Comparison of ENCODE assay signal across 20 cellular contexts in genomic region chr2:191783416-191783815, GRCh38.
A peak's percentile ranks its signal among the peaks of the same experiment; 100 is the strongest.
DNase-seq lines count a peak whose midpoint lies in the region; ATAC-seq, FAIRE-seq and TF ChIP-seq lines count a peak whose summit lies in the region.
"Had no signal": no experiment of that assay in that cellular context is flagged by ENCODE, and none has a peak within 500 bp of the region (broad histone marks: within the 10 kb centered on the region; RNA-seq: fewer than 3 reads in every experiment).

No MANE protein-coding gene starts in this region.

- TF ChIP-seq POLR2A in GM12892 (IDR thresholded peaks at IDR 0.05; ENCODE audit: low read depth, low read length) = no peak

- ATAC-seq in GM18511 (IDR thresholded peaks at IDR 0.05; ENCODE audit: unreplicated experiment) = peak; percentile 78
- ATAC-seq in GM21390 (IDR thresholded peaks at IDR 0.05; ENCODE audit: unreplicated experiment) = peak; percentile 64
- peak; percentile 83 for ATAC-seq in HG03175 (IDR thresholded peaks at IDR 0.05; ENCODE audit: unreplicated experiment)
- ATAC-seq in HG03039 (IDR thresholded peaks at IDR 0.05; ENCODE audit: unreplicated experiment) = no peak
- ATAC-seq in aorta (ENCODE audit: low FRiP score) = no peak
- ATAC-seq: activated naive CD8-positive, alpha-beta T cell treated with anti-CD3 and anti-CD28 coated beads, Interleukin-2, amount 50 U/mL, for 24 hours; activated T-cell treated with anti-CD3 and anti-CD28 coated beads, Interleukin-2, amount 50 U/mL, for 4 hours; right cardiac atrium; SK-N-SH treated with all-trans-retinoic acid at 6 μM for 48 hours had no signal

- H3K27me3 ChIP-seq in aorta (ENCODE audit: control insufficient read depth in 1 of 2, insufficient read depth in 2 of 2, low read length in 1 of 2) = no peaks in the 10 kb centered on the region
- H3K27me3 ChIP-seq: cardiac muscle cell had no signal

- no peak overlapping the region for H3K4me3 ChIP-seq in aorta (ENCODE audit: low read length in 2 of 2)
- H3K4me3 ChIP-seq: cardiac muscle cell had no signal

- H3K9me3 ChIP-seq in aorta (ENCODE audit: control insufficient read depth, low read length) = no peaks in the 10 kb centered on the region

- DNase-seq in foreskin melanocyte (peak; percentile 77), SKM-1 (lab: John Stamatoyannopoulos, UW; ENCODE audit: unreplicated experiment) (no peak), GM12892 (ENCODE audit: insufficient read length) (no peak), aorta (no peak)
- DNase-seq: activated CD4-positive, alpha-beta T cell treated with anti-CD3 and anti-CD28 coated beads, Interleukin-2, amount 50 U/mL, for 48 hours; activated naive CD8-positive, alpha-beta T cell treated with anti-CD3 and anti-CD28 coated beads, Interleukin-2, amount 50 U/mL, for 24 hours; activated T-cell treated with anti-CD3 and anti-CD28 coated beads, Interleukin-2, amount 50 U/mL, for 4 hours; GDM1; Kasumi-1; NCI-H146; NCI-H510A; right cardiac atrium; stimulated activated CD4-positive, alpha-beta T cell treated with anti-CD3 and anti-CD28 coated beads, Interleukin-1b, Interleukin-23, amount 100 ng/mL, for 48 hours; substantia nigra had no signal

- H3K4me1 ChIP-seq in aorta (ENCODE audit: control insufficient read depth in 1 of 2, insufficient read depth in 2 of 2, low read length in 2 of 2) = no peaks in the 10 kb centered on the region

- no peak overlapping the region for H3K27ac ChIP-seq in aorta (ENCODE audit: low read depth in 1 of 2, low read length in 2 of 2)
- H3K27ac ChIP-seq: cardiac muscle cell had no signal

- H3K36me3 ChIP-seq in aorta (ENCODE audit: control insufficient read depth in 1 of 2, insufficient read depth in 2 of 2, low read length in 1 of 2) = no peaks in the 10 kb centered on the region
- H3K36me3 ChIP-seq: cardiac muscle cell had no signal

- intact Hi-C loops in aorta (cut with DNase I) = no loop called here

- FAIRE-seq in GM12892 (lab: Jason Lieb, UNC) = no peak

Comparison
In these comparisons a context has a peak if more than half of its experiments do, and no peak if none do; other contexts are left out.
1. ATAC-seq: peak in GM18511 (single experiment), GM21390 (single experiment) and HG03175 (single experiment); none in HG03039 (single experiment) and aorta (single experiment).